Comparison of ENCODE assay signal across 2 cellular contexts in the genomic region with DNA sequence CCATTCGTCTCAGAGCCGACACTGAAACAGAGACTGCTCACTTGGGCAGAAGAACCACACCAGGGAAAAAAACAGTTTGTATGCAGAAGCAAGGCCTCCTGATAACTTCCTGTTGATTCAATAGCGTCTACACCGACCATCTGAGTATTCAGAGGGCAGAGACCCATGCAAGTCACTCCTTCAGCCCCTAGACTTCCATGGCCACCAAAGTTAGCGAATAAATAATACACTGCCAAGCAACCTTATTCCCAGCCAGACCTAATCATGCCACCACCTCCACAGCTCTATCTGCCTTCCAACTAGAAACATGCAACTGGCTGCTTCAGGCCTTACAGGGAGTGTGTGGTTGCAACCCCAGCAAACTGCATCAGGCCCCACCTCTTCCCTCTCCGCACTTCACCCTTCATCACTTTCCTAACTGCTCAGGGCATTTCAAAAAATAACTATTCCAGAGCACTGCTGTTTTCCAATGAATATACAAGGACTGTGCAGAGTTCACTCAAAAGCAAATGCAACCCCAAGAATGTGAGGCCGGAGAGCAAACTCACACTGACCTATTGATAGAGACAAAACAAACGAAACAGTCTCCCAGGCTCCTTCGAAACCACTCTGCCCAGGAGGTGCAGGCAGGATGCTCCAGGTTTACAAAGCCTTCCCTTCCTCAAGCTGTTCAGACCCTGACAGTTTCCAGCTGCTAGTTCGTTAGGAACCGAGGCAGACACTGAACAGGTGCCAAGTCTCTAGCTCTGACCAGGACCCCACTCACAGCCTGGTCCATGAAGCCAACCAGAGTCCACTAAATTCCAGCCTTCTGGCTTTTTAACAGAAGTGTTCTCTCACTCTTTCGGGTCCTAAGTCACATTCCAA.
TF ChIP-seq lines count a peak whose summit lies in the region.

No MANE protein-coding gene starts in this region.

TF ChIP-seq in GM12891, 5 proteins besides CTCF, POLR2A, EP300 and RAD21:
- no peak for TF ChIP-seq TAF1 (IDR thresholded peaks at IDR 0.05; ENCODE audit: low read depth, low read length)
- TF ChIP-seq SPI1 (IDR thresholded peaks at IDR 0.05; ENCODE audit: low read depth, low read length): no peak
- TF ChIP-seq POU2F2 (IDR thresholded peaks at IDR 0.05; ENCODE audit: low read depth, low read length): no peak
- TF ChIP-seq POLR2AphosphoS5 (IDR thresholded peaks at IDR 0.05; ENCODE audit: low read depth, low read length): no peak
- TF ChIP-seq PAX5 (IDR thresholded peaks at IDR 0.05; ENCODE audit: insufficient read depth, low read length, severe bottlenecking): no peak

TF ChIP-seq in H1, 55 proteins besides CTCF, POLR2A, EP300 and RAD21:
- TF ChIP-seq BRCA1 (IDR thresholded peaks at IDR 0.05; ENCODE audit: low read depth, low read length): no peak
- TF ChIP-seq ASH2L (IDR thresholded peaks at IDR 0.05; ENCODE audit: low read length): no peak
- TF ChIP-seq NRF1 (IDR thresholded peaks at IDR 0.05; ENCODE audit: low read depth, low read length): no peak
- no peak for TF ChIP-seq BACH1 (IDR thresholded peaks at IDR 0.05; ENCODE audit: low read length)
- 0 out of 2 replicates have a peak, but pooled peaks have one; percentile 34 for TF ChIP-seq TCF12 (IDR thresholded peaks at IDR 0.05; ENCODE audit: low read depth, low read length)
- TF ChIP-seq, protein P1, sequence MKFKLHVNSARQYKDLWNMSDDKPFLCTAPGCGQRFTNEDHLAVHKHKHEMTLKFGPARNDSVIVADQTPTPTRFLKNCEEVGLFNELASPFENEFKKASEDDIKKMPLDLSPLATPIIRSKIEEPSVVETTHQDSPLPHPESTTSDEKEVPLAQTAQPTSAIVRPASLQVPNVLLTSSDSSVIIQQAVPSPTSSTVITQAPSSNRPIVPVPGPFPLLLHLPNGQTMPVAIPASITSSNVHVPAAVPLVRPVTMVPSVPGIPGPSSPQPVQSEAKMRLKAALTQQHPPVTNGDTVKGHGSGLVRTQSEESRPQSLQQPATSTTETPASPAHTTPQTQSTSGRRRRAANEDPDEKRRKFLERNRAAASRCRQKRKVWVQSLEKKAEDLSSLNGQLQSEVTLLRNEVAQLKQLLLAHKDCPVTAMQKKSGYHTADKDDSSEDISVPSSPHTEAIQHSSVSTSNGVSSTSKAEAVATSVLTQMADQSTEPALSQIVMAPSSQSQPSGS (IDR thresholded peaks at IDR 0.05; ENCODE audit: low read length): no peak
- TF ChIP-seq KDM4A (IDR thresholded peaks at IDR 0.05; ENCODE audit: low read depth, low read length, severe bottlenecking): no peak
- no peak for TF ChIP-seq JUN (IDR thresholded peaks at IDR 0.05; ENCODE audit: low read depth, low read length)
- TF ChIP-seq SRF (IDR thresholded peaks at IDR 0.05; ENCODE audit: low read depth, low read length): no peak
- TF ChIP-seq, protein P2, sequence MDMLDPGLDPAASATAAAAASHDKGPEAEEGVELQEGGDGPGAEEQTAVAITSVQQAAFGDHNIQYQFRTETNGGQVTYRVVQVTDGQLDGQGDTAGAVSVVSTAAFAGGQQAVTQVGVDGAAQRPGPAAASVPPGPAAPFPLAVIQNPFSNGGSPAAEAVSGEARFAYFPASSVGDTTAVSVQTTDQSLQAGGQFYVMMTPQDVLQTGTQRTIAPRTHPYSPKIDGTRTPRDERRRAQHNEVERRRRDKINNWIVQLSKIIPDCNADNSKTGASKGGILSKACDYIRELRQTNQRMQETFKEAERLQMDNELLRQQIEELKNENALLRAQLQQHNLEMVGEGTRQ (IDR thresholded peaks at IDR 0.05; ENCODE audit: low read length): no peak
- TF ChIP-seq GABPA (IDR thresholded peaks at IDR 0.05; ENCODE audit: borderline replicate concordance, insufficient read depth, low read length): no peak
- TF ChIP-seq KDM1A (IDR thresholded peaks at IDR 0.05; ENCODE audit: borderline replicate concordance, low read length): no peak
- peak; percentile 54 for TF ChIP-seq SAP30 (IDR thresholded peaks at IDR 0.05; ENCODE audit: insufficient read depth, insufficient replicate concordance, low read length)
- no peak for TF ChIP-seq RNF2 (IDR thresholded peaks at IDR 0.05; ENCODE audit: borderline replicate concordance, low read depth, low read length, missing control alignments, poor library complexity, severe bottlenecking)
- no peak for TF ChIP-seq TBP (IDR thresholded peaks at IDR 0.05; ENCODE audit: low read depth, low read length)
- no peak for TF ChIP-seq MAFK (IDR thresholded peaks at IDR 0.05; ENCODE audit: low read depth, low read length)
- TF ChIP-seq RBBP5 (IDR thresholded peaks at IDR 0.05; ENCODE audit: borderline replicate concordance, low read depth, low read length): no peak
- no peak for TF ChIP-seq TAF7 (optimal IDR thresholded peaks at IDR 0.05; ENCODE audit: borderline replicate concordance, low read depth, low read length)
- TF ChIP-seq SIN3A (conservative IDR thresholded peaks at IDR 0.05 in 1 of 2, IDR thresholded peaks at IDR 0.05 in 1 of 2; ENCODE audit: low read depth in 1 of 2, low read length in 2 of 2): peak; percentile 53 to 67; a peak in 1 of 4 replicates
